23 cellular contexts compared by ENCODE assay signal in the genomic region with DNA sequence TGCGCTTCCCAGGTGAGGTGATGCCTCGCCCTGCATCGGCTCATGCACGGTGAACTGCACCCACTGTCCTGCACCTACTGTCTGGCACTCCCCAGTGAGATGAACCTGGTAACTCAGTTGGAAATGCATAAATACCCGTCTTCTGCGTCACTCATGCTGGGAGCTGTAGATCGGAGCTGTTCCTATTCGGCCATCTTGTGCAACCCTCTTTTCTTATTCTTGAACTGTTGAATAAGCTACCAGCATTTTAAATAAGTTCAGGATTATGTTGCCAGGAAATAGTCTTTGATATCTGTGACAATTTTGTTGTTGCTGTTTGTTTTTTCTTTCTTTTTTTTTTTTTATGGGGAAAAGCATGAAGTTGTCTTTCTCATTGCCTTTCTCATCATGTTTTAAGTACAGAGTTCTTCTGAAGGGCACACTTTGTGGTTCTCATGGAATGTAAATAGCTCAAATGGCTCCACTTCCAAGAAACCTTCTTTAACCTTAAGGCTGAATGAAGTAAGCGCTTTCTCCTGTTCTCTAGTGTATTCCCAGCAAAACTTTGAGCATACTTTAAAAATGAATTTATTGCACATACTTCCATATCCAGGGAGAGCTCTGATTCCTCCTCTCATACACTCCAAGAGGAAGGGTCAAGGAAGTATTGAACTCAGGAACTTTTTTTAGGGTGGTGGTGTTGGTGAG.
DNase-seq lines count a peak whose midpoint lies in the region; ATAC-seq and TF ChIP-seq lines count a peak whose summit lies in the region.
"Had no signal": no experiment of that assay in that cellular context is flagged by ENCODE, and none has a peak within 500 bp of the region (broad histone marks: within the 10 kb centered on the region; RNA-seq: fewer than 3 reads in every experiment).

No MANE protein-coding gene starts in this region.

- TF ChIP-seq CTCF in fibroblast of mammary gland (conservative IDR thresholded peaks at IDR 0.05; ENCODE audit: control insufficient read depth, insufficient read depth, low read depth, low read length) = no peak

- intact Hi-C loops in sciatic nerve (cut with DNase I) = no loop called here

- H3K4me3 ChIP-seq in fibroblast of mammary gland (ENCODE audit: control insufficient read depth, low read depth, low read length) = no peak overlapping the region
- H3K4me3 ChIP-seq: pancreas, tibial nerve had no signal

- peak overlapping the region; percentile 37 for H3K27ac Mint-ChIP-seq in T-helper 17 cell
- H3K27ac Mint-ChIP-seq: activated naive CD4-positive, alpha-beta T cell treated with anti-CD3 and anti-CD28 coated beads, Interleukin-2, amount 10 ng/mL, durations not matched to agents 7 days and 5 days; endodermal cell had no signal

- peaks cover 13% of the 10 kb centered on the region for H3K4me1 Mint-ChIP-seq in T-helper 17 cell
- H3K4me1 Mint-ChIP-seq: activated naive CD4-positive, alpha-beta T cell treated with anti-CD3 and anti-CD28 coated beads, Interleukin-2, amount 10 ng/mL, durations not matched to agents 7 days and 5 days had no signal

- no peak for ATAC-seq in T-helper 17 cell
- ATAC-seq in sciatic nerve = peak; percentile 57
- ATAC-seq: pancreas, SK-N-SH treated with all-trans-retinoic acid at 6 μM for 48 hours had no signal

- H3K27me3 Mint-ChIP-seq in T-helper 17 cell = no peaks in the 10 kb centered on the region
- H3K27me3 Mint-ChIP-seq: activated naive CD4-positive, alpha-beta T cell treated with anti-CD3 and anti-CD28 coated beads, Interleukin-2, amount 10 ng/mL, durations not matched to agents 7 days and 5 days had no signal

- H3K9me3 ChIP-seq in T-helper 17 cell (ENCODE audit: control insufficient read depth, low read length, poor library complexity, severe bottlenecking) = no peaks in the 10 kb centered on the region
- H3K9me3 ChIP-seq: pancreas, tibial nerve had no signal

- H3K4me3 Mint-ChIP-seq in T-helper 17 cell = no peak overlapping the region
- H3K4me3 Mint-ChIP-seq: activated naive CD4-positive, alpha-beta T cell treated with anti-CD3 and anti-CD28 coated beads, Interleukin-2, amount 10 ng/mL, durations not matched to agents 7 days and 5 days; endodermal cell had no signal

- peaks cover 5% of the 10 kb centered on the region for H3K36me3 Mint-ChIP-seq in T-helper 17 cell (ENCODE audit: low read depth)

- DNase-seq in GM03348 (ENCODE audit: low spot score) = peak; percentile 17
- no peak for DNase-seq in T-helper 17 cell
- DNase-seq in fibroblast of mammary gland (ENCODE audit: low read depth) = peak; percentile 25
- DNase-seq in sciatic nerve (ENCODE audit: low spot score) = no peak
- DNase-seq in HCEC 1CT = no peak
- no peak for DNase-seq in T-helper 1 cell
- no peak for DNase-seq in inferior parietal cortex (ENCODE audit: extremely low spot score)
- DNase-seq in NCI-H2107 (lab: John Stamatoyannopoulos, UW) = no peak
- DNase-seq: activated CD4-positive, alpha-beta T cell treated with anti-CD3 and anti-CD28 coated beads for 1 hour; activated CD8-positive, alpha-beta memory T cell treated with anti-CD3 and anti-CD28 coated beads for 24 hours; AML-193; endodermal cell; hippocampal formation; islet precursor cell; NCI-H1436 treated with DMSO at 0.1 percent for 48 hours; NCI-H2171; NCI-H524 treated with DMSO at 0.1 percent for 48 hours; RPMI8226; stimulated activated naive CD4-positive, alpha-beta T cell had no signal

Comparison
In these comparisons a context has a peak if more than half of its experiments do, and no peak if none do; other contexts are left out.
1. DNase-seq: peak in GM03348 (single experiment) and fibroblast of mammary gland (single experiment); none in T-helper 17 cell (0 of 3), sciatic nerve (single experiment), HCEC 1CT (single experiment), T-helper 1 cell (0 of 5), inferior parietal cortex (single experiment) and NCI-H2107 (single experiment).